21 cellular contexts compared by ENCODE assay signal in the genomic region with DNA sequence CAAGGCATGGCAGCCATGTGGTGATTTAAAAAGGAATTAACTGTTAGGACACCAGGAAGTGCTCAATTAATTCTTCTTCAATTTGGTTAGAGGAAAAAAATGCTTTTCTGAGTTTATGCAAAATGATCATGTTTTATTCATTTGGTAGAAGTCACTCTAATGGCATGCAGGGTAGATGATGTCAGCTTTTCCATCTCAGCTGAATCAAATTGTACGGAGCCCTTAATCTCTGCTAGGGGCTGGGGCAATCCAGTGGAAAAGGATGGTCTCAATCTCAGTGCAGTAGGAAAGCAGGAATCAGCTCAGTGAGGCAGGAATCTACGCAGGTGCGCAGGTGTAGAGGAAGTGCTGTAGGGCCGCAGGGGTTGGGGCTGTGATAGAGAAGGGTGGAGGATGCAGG.
A peak's percentile ranks its signal among the peaks of the same experiment; 100 is the strongest.
DNase-seq lines count a peak whose midpoint lies in the region; ATAC-seq and TF ChIP-seq lines count a peak whose summit lies in the region.
"Had no signal": no experiment of that assay in that cellular context is flagged by ENCODE, and none has a peak within 500 bp of the region (broad histone marks: within the 10 kb centered on the region; RNA-seq: fewer than 3 reads in every experiment).

No MANE protein-coding gene starts in this region.

- ATAC-seq in SK-N-SH treated with all-trans-retinoic acid at 6 μM for 48 hours (peak; percentile 82), GM21723 (IDR thresholded peaks at IDR 0.05; ENCODE audit: unreplicated experiment) (no peak)
- no peak for ATAC-seq in effector memory CD8-positive, alpha-beta T cell (replicated peaks)
- ATAC-seq: heart left ventricle had no signal

- peak; percentile 70 for DNase-seq in EL
- peak; percentile 49 for DNase-seq in fibroblast of the aortic adventitia (ENCODE audit: low read depth)
- DNase-seq in type B pancreatic cell (ENCODE audit: extremely low spot score, unreplicated experiment): no peak
- DNase-seq in DMS53 (lab: John Stamatoyannopoulos, UW): no peak
- DNase-seq in activated CD8-positive, alpha-beta memory T cell treated with anti-CD3 and anti-CD28 coated beads, Interleukin-2, amount 50 U/mL, for 4 hours: no peak
- DNase-seq in effector memory CD8-positive, alpha-beta T cell: no peak
- DNase-seq: activated effector memory CD4-positive, alpha-beta T cell treated with Interleukin-2 at 50 U/mL for 16 hours; amygdala; CD4-positive, alpha-beta T cell; colonic mucosa; heart left ventricle; islet precursor cell; NCI-H1048; NCI-H2081; NCI-H510A; tibial artery had no signal

- no peak overlapping the region for H3K4me3 Mint-ChIP-seq in type B pancreatic cell
- H3K4me3 Mint-ChIP-seq in effector memory CD8-positive, alpha-beta T cell: no peak overlapping the region
- H3K4me3 Mint-ChIP-seq: CD4-positive, alpha-beta T cell; memory B cell; nephron; T-helper 1 cell treated with Interleukin-12 subunit alpha and Interleukin-12 subunit beta and Interleukin-4 antibody, amounts not matched to agents 30 μg/mL and 1 μg/mL, for 36 hours had no signal

- no peaks in the 10 kb centered on the region for H3K9me3 Mint-ChIP-seq in type B pancreatic cell
- no peaks in the 10 kb centered on the region for H3K9me3 Mint-ChIP-seq in effector memory CD8-positive, alpha-beta T cell
- H3K9me3 Mint-ChIP-seq: CD4-positive, alpha-beta T cell; memory B cell; nephron; T-helper 1 cell treated with Interleukin-12 subunit alpha and Interleukin-12 subunit beta and Interleukin-4 antibody, amounts not matched to agents 30 μg/mL and 1 μg/mL, for 36 hours had no signal

- H3K36me3 Mint-ChIP-seq in type B pancreatic cell: no peaks in the 10 kb centered on the region
- H3K36me3 Mint-ChIP-seq in effector memory CD8-positive, alpha-beta T cell (ENCODE audit: insufficient read depth): no peaks in the 10 kb centered on the region

- H3K4me1 Mint-ChIP-seq in type B pancreatic cell (ENCODE audit: unreplicated experiment): peaks cover 32% of the 10 kb centered on the region
- H3K4me1 Mint-ChIP-seq in effector memory CD8-positive, alpha-beta T cell (ENCODE audit: low read depth in 2 of 2): peaks cover 10 to 24% of the 10 kb centered on the region in 2 donors

- H3K27me3 Mint-ChIP-seq in type B pancreatic cell: peaks cover 3% of the 10 kb centered on the region
- no peaks in the 10 kb centered on the region for H3K27me3 Mint-ChIP-seq in effector memory CD8-positive, alpha-beta T cell
- H3K27me3 Mint-ChIP-seq: CD4-positive, alpha-beta T cell; memory B cell had no signal

- no peak overlapping the region for H3K4me3 ChIP-seq in fibroblast of the aortic adventitia (ENCODE audit: low read depth, low read length)
- H3K4me3 ChIP-seq: colonic mucosa, heart left ventricle, tibial artery had no signal

- TF ChIP-seq CTCF in fibroblast of the aortic adventitia (IDR thresholded peaks at IDR 0.05; ENCODE audit: insufficient read depth, low read length) (no peak), type B pancreatic cell (conservative IDR thresholded peaks at IDR 0.05) (no peak)

- H3K27ac Mint-ChIP-seq in type B pancreatic cell: peak overlapping the region; percentile 56
- H3K27ac Mint-ChIP-seq in effector memory CD8-positive, alpha-beta T cell: no peak overlapping the region
- H3K27ac Mint-ChIP-seq: CD4-positive, alpha-beta T cell; memory B cell; nephron; T-helper 1 cell treated with Interleukin-12 subunit alpha and Interleukin-12 subunit beta and Interleukin-4 antibody, amounts not matched to agents 30 μg/mL and 1 μg/mL, for 36 hours had no signal

TF ChIP-seq in SK-N-SH treated with all-trans-retinoic acid at 6 μM for 48 hours, 23 proteins besides CTCF, POLR2A, EP300 and RAD21:
- no peak for TF ChIP-seq ZFP30 (CRISPR knock-in tag; IDR thresholded peaks at IDR 0.05)
- TF ChIP-seq ISL1 (CRISPR knock-in tag; IDR thresholded peaks at IDR 0.05): peak; percentile 28; the same call in 1 of the 2 replicates
TF ChIP-seq in SK-N-SH treated with all-trans-retinoic acid at 6 μM for 48 hours: peak in this region for 1.

Comparison
In these comparisons a context has a peak if more than half of its experiments do, and no peak if none do; other contexts are left out.
1. DNase-seq: peak in EL (single experiment) and fibroblast of the aortic adventitia (single experiment); none in type B pancreatic cell (single experiment), DMS53 (single experiment), activated CD8-positive, alpha-beta memory T cell treated with anti-CD3 and anti-CD28 coated beads, Interleukin-2, amount 50 U/mL, for 4 hours (single experiment) and effector memory CD8-positive, alpha-beta T cell (0 of 3).